1 cellular context compared by ENCODE assay signal in genomic region chr7:100966542-100967291, GRCh38.
TF ChIP-seq lines count a peak whose summit lies in the region.

No MANE protein-coding gene starts in this region.

TF ChIP-seq in GM23338, 12 proteins besides CTCF, POLR2A, EP300 and RAD21 (continued from another document):
- TF ChIP-seq, protein P1, sequence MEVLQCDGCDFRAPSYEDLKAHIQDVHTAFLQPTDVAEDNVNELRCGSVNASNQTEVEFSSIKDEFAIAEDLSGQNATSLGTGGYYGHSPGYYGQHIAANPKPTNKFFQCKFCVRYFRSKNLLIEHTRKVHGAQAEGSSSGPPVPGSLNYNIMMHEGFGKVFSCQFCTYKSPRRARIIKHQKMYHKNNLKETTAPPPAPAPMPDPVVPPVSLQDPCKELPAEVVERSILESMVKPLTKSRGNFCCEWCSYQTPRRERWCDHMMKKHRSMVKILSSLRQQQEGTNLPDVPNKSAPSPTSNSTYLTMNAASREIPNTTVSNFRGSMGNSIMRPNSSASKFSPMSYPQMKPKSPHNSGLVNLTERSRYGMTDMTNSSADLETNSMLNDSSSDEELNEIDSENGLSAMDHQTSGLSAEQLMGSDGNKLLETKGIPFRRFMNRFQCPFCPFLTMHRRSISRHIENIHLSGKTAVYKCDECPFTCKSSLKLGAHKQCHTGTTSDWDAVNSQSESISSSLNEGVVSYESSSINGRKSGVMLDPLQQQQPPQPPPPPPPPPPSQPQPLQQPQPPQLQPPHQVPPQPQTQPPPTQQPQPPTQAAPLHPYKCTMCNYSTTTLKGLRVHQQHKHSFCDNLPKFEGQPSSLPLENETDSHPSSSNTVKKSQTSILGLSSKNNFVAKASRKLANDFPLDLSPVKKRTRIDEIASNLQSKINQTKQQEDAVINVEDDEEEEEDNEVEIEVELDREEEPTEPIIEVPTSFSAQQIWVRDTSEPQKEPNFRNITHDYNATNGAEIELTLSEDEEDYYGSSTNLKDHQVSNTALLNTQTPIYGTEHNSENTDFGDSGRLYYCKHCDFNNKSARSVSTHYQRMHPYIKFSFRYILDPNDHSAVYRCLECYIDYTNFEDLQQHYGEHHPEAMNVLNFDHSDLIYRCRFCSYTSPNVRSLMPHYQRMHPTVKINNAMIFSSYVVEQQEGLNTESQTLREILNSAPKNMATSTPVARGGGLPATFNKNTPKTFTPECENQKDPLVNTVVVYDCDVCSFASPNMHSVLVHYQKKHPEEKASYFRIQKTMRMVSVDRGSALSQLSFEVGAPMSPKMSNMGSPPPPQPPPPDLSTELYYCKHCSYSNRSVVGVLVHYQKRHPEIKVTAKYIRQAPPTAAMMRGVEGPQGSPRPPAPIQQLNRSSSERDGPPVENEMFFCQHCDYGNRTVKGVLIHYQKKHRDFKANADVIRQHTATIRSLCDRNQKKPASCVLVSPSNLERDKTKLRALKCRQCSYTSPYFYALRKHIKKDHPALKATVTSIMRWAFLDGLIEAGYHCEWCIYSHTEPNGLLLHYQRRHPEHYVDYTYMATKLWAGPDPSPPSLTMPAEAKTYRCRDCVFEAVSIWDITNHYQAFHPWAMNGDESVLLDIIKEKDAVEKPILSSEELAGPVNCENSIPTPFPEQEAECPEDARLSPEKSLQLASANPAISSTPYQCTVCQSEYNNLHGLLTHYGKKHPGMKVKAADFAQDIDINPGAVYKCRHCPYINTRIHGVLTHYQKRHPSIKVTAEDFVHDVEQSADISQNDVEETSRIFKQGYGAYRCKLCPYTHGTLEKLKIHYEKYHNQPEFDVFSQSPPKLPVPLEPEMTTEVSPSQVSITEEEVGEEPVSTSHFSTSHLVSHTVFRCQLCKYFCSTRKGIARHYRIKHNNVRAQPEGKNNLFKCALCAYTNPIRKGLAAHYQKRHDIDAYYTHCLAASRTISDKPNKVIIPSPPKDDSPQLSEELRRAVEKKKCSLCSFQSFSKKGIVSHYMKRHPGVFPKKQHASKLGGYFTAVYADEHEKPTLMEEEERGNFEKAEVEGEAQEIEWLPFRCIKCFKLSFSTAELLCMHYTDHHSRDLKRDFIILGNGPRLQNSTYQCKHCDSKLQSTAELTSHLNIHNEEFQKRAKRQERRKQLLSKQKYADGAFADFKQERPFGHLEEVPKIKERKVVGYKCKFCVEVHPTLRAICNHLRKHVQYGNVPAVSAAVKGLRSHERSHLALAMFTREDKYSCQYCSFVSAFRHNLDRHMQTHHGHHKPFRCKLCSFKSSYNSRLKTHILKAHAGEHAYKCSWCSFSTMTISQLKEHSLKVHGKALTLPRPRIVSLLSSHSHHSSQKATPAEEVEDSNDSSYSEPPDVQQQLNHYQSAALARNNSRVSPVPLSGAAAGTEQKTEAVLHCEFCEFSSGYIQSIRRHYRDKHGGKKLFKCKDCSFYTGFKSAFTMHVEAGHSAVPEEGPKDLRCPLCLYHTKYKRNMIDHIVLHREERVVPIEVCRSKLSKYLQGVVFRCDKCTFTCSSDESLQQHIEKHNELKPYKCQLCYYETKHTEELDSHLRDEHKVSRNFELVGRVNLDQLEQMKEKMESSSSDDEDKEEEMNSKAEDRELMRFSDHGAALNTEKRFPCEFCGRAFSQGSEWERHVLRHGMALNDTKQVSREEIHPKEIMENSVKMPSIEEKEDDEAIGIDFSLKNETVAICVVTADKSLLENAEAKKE (CRISPR knock-in tag; IDR thresholded peaks at IDR 0.05) = no peak
- no peak for TF ChIP-seq NANOG (IDR thresholded peaks at IDR 0.05; ENCODE audit: borderline replicate concordance)
- TF ChIP-seq ZNF331 (CRISPR knock-in tag; IDR thresholded peaks at IDR 0.05; ENCODE audit: low read depth) = no peak
- no peak for TF ChIP-seq EZH2phosphoT487 (IDR thresholded peaks at IDR 0.05; ENCODE audit: unreplicated experiment)
- no peak for TF ChIP-seq STAT1 (IDR thresholded peaks at IDR 0.05; ENCODE audit: unreplicated experiment)
TF ChIP-seq in GM23338: peak in this region for 0.
